Comparison of ENCODE assay signal across 1 cellular context in genomic region chr12:94435511-94435927, GRCh38.
TF ChIP-seq lines count a peak whose summit lies in the region.

No MANE protein-coding gene starts in this region.

TF ChIP-seq in HepG2, 621 proteins besides CTCF, POLR2A, EP300 and RAD21 (continued from another document):
- no peak for TF ChIP-seq FUBP1 (CRISPR knock-in tag; IDR thresholded peaks at IDR 0.05; ENCODE audit: borderline replicate concordance)
- TF ChIP-seq MAZ (IDR thresholded peaks at IDR 0.05; ENCODE audit: borderline replicate concordance, low read depth, low read length), result no peak
- no peak for TF ChIP-seq MAZ (CRISPR knock-in tag; IDR thresholded peaks at IDR 0.05; ENCODE audit: low read depth)
- TF ChIP-seq TAF15 (IDR thresholded peaks at IDR 0.05; ENCODE audit: low read depth, low read length, poor library complexity, severe bottlenecking), result no peak
- no peak for TF ChIP-seq DBP (CRISPR knock-in tag; IDR thresholded peaks at IDR 0.05; ENCODE audit: not compliant biosample characterization)
- no peak for TF ChIP-seq ESRRA (CRISPR knock-in tag; IDR thresholded peaks at IDR 0.05; ENCODE audit: low read depth)
- no peak for TF ChIP-seq ZNF564 (CRISPR knock-in tag; IDR thresholded peaks at IDR 0.05)
- no peak for TF ChIP-seq NR2C2 (CRISPR knock-in tag; IDR thresholded peaks at IDR 0.05; ENCODE audit: borderline replicate concordance)
- no peak for TF ChIP-seq TBP (CRISPR knock-in tag; IDR thresholded peaks at IDR 0.05)
- no peak for TF ChIP-seq HOMEZ (CRISPR knock-in tag; IDR thresholded peaks at IDR 0.05; ENCODE audit: low read depth)
- TF ChIP-seq RAD51 (IDR thresholded peaks at IDR 0.05; ENCODE audit: borderline replicate concordance), result no peak
- TF ChIP-seq ATF7 (IDR thresholded peaks at IDR 0.05), result no peak
- no peak for TF ChIP-seq ATF7 (CRISPR knock-in tag; IDR thresholded peaks at IDR 0.05)
- TF ChIP-seq ETS1 (CRISPR knock-in tag; IDR thresholded peaks at IDR 0.05), result no peak
- no peak for TF ChIP-seq KLF15 (CRISPR knock-in tag; IDR thresholded peaks at IDR 0.05; ENCODE audit: borderline replicate concordance)
- no peak for TF ChIP-seq ZNF724P (CRISPR knock-in tag; IDR thresholded peaks at IDR 0.05; ENCODE audit: borderline replicate concordance)
- no peak for TF ChIP-seq SOX5 (CRISPR knock-in tag; IDR thresholded peaks at IDR 0.05; ENCODE audit: borderline replicate concordance)
- no peak for TF ChIP-seq ZNF281 (CRISPR knock-in tag; IDR thresholded peaks at IDR 0.05; ENCODE audit: borderline replicate concordance)
